In the genomic region with DNA sequence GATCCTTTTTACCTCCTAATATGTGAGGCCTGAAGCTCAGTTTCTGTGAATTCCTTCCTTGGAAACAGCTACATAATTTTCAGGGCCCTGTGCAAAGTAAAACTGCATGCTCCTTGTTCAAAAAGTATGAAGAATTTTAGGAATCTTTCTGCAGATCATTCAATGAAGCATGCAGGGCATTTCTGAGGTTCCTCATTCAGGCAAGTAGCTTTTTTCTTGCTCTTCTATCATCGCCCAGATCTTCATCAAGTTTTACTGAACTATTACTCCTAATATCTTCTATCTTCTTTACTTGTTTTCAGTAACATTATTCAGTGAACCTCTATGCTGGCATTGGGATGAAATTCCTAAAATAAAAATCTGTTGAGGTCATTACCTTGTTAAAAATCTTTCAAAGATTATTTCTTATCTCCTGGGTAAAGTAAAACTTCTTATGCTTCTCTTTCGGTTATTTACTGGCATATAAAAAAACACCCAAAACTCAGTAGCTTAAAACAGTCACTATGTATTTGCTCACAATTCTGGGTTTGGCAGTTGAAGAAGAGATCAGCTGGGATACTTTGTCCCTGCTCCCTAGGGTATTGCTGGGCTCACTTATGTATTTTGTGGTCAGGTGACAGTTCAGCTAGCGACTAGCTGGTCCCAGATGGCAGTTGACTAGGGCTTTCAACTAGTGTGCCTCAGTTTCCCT, we compare ENCODE assay signal across 2 cellular contexts.
TF ChIP-seq lines count a peak whose summit lies in the region.

No MANE protein-coding gene starts in this region.

TF ChIP-seq in IMR-90, 13 proteins besides CTCF, POLR2A, EP300 and RAD21:
- TF ChIP-seq CHD1 (IDR thresholded peaks at IDR 0.05; ENCODE audit: low read depth, low read length) (no peak), MXI1 (IDR thresholded peaks at IDR 0.05; ENCODE audit: borderline replicate concordance, low read depth, low read length) (no peak)
- TF ChIP-seq, protein P1, sequence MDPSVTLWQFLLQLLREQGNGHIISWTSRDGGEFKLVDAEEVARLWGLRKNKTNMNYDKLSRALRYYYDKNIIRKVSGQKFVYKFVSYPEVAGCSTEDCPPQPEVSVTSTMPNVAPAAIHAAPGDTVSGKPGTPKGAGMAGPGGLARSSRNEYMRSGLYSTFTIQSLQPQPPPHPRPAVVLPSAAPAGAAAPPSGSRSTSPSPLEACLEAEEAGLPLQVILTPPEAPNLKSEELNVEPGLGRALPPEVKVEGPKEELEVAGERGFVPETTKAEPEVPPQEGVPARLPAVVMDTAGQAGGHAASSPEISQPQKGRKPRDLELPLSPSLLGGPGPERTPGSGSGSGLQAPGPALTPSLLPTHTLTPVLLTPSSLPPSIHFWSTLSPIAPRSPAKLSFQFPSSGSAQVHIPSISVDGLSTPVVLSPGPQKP (IDR thresholded peaks at IDR 0.05; ENCODE audit: borderline replicate concordance, low read depth, low read length): no peak

TF ChIP-seq in H1, 55 proteins besides CTCF, POLR2A, EP300 and RAD21:
- TF ChIP-seq TAF7 (optimal IDR thresholded peaks at IDR 0.05; ENCODE audit: borderline replicate concordance, low read depth, low read length) (no peak), CHD1 (IDR thresholded peaks at IDR 0.05; ENCODE audit: low read depth, low read length) (no peak), FOSL1 (IDR thresholded peaks at IDR 0.05; ENCODE audit: insufficient read depth, low read depth, low read length) (no peak), KDM1A (IDR thresholded peaks at IDR 0.05; ENCODE audit: borderline replicate concordance, low read length) (no peak), NRF1 (IDR thresholded peaks at IDR 0.05; ENCODE audit: low read depth, low read length) (no peak), HDAC6 (IDR thresholded peaks at IDR 0.05; ENCODE audit: low read depth, low read length) (no peak), BCL11A (IDR thresholded peaks at IDR 0.05; ENCODE audit: low read depth in 2 of 2, low read length in 2 of 2) (no peak), HDAC2 (IDR thresholded peaks at IDR 0.05; ENCODE audit: borderline replicate concordance in 1 of 2, low read depth in 2 of 2, low read length in 2 of 2) (no peak), TCF12 (IDR thresholded peaks at IDR 0.05; ENCODE audit: low read depth, low read length) (no peak), EGR1 (IDR thresholded peaks at IDR 0.05; ENCODE audit: borderline replicate concordance, low read depth, low read length) (no peak)
- TF ChIP-seq, protein P2, sequence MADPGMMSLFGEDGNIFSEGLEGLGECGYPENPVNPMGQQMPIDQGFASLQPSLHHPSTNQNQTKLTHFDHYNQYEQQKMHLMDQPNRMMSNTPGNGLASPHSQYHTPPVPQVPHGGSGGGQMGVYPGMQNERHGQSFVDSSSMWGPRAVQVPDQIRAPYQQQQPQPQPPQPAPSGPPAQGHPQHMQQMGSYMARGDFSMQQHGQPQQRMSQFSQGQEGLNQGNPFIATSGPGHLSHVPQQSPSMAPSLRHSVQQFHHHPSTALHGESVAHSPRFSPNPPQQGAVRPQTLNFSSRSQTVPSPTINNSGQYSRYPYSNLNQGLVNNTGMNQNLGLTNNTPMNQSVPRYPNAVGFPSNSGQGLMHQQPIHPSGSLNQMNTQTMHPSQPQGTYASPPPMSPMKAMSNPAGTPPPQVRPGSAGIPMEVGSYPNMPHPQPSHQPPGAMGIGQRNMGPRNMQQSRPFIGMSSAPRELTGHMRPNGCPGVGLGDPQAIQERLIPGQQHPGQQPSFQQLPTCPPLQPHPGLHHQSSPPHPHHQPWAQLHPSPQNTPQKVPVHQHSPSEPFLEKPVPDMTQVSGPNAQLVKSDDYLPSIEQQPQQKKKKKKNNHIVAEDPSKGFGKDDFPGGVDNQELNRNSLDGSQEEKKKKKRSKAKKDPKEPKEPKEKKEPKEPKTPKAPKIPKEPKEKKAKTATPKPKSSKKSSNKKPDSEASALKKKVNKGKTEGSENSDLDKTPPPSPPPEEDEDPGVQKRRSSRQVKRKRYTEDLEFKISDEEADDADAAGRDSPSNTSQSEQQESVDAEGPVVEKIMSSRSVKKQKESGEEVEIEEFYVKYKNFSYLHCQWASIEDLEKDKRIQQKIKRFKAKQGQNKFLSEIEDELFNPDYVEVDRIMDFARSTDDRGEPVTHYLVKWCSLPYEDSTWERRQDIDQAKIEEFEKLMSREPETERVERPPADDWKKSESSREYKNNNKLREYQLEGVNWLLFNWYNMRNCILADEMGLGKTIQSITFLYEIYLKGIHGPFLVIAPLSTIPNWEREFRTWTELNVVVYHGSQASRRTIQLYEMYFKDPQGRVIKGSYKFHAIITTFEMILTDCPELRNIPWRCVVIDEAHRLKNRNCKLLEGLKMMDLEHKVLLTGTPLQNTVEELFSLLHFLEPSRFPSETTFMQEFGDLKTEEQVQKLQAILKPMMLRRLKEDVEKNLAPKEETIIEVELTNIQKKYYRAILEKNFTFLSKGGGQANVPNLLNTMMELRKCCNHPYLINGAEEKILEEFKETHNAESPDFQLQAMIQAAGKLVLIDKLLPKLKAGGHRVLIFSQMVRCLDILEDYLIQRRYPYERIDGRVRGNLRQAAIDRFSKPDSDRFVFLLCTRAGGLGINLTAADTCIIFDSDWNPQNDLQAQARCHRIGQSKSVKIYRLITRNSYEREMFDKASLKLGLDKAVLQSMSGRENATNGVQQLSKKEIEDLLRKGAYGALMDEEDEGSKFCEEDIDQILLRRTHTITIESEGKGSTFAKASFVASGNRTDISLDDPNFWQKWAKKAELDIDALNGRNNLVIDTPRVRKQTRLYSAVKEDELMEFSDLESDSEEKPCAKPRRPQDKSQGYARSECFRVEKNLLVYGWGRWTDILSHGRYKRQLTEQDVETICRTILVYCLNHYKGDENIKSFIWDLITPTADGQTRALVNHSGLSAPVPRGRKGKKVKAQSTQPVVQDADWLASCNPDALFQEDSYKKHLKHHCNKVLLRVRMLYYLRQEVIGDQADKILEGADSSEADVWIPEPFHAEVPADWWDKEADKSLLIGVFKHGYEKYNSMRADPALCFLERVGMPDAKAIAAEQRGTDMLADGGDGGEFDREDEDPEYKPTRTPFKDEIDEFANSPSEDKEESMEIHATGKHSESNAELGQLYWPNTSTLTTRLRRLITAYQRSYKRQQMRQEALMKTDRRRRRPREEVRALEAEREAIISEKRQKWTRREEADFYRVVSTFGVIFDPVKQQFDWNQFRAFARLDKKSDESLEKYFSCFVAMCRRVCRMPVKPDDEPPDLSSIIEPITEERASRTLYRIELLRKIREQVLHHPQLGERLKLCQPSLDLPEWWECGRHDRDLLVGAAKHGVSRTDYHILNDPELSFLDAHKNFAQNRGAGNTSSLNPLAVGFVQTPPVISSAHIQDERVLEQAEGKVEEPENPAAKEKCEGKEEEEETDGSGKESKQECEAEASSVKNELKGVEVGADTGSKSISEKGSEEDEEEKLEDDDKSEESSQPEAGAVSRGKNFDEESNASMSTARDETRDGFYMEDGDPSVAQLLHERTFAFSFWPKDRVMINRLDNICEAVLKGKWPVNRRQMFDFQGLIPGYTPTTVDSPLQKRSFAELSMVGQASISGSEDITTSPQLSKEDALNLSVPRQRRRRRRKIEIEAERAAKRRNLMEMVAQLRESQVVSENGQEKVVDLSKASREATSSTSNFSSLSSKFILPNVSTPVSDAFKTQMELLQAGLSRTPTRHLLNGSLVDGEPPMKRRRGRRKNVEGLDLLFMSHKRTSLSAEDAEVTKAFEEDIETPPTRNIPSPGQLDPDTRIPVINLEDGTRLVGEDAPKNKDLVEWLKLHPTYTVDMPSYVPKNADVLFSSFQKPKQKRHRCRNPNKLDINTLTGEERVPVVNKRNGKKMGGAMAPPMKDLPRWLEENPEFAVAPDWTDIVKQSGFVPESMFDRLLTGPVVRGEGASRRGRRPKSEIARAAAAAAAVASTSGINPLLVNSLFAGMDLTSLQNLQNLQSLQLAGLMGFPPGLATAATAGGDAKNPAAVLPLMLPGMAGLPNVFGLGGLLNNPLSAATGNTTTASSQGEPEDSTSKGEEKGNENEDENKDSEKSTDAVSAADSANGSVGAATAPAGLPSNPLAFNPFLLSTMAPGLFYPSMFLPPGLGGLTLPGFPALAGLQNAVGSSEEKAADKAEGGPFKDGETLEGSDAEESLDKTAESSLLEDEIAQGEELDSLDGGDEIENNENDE (IDR thresholded peaks at IDR 0.05; ENCODE audit: insufficient replicate concordance, low read length): no peak
- TF ChIP-seq, protein P3, sequence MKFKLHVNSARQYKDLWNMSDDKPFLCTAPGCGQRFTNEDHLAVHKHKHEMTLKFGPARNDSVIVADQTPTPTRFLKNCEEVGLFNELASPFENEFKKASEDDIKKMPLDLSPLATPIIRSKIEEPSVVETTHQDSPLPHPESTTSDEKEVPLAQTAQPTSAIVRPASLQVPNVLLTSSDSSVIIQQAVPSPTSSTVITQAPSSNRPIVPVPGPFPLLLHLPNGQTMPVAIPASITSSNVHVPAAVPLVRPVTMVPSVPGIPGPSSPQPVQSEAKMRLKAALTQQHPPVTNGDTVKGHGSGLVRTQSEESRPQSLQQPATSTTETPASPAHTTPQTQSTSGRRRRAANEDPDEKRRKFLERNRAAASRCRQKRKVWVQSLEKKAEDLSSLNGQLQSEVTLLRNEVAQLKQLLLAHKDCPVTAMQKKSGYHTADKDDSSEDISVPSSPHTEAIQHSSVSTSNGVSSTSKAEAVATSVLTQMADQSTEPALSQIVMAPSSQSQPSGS (IDR thresholded peaks at IDR 0.05; ENCODE audit: low read length): no peak
